32 cellular contexts compared by ENCODE assay signal in genomic region chr18:73791081-73791480, GRCh38.
DNase-seq lines count a peak whose midpoint lies in the region; ATAC-seq and TF ChIP-seq lines count a peak whose summit lies in the region.
"Had no signal": no experiment of that assay in that cellular context is flagged by ENCODE, and none has a peak within 500 bp of the region (broad histone marks: within the 10 kb centered on the region; RNA-seq: fewer than 3 reads in every experiment).

No MANE protein-coding gene starts in this region.

- CTCF ChIA-PET in mammary epithelial cell (lab: Charles Lee; ENCODE audit: low non-redundant PET), result no interaction called here
- CTCF ChIA-PET in MCF 10A (lab: Yijun Ruan, JAX), result no interaction called here

- no peaks in the 10 kb centered on the region for H3K9me3 Mint-ChIP-seq in MCF 10A (ENCODE audit: unreplicated experiment)
- H3K9me3 Mint-ChIP-seq: activated naive CD4-positive, alpha-beta T cell treated with anti-CD3 and anti-CD28 coated beads for 36 hours; activated T-cell treated with anti-CD3 and anti-CD28 coated beads, Interleukin-2, amount 50 U/mL, for 72 hours; stimulated activated naive CD8-positive, alpha-beta T cell treated with anti-CD3 and anti-CD28 coated beads, Interleukin-15, amount 100 ng/mL, for 72 hours had no signal

- no peak overlapping the region for H3K4me3 ChIP-seq in mammary epithelial cell (replicated peaks in 1 of 3; ENCODE audit: insufficient read depth in 1 of 3, low read depth in 2 of 3, low read length in 3 of 3)
- H3K4me3 ChIP-seq in astrocyte of the cerebellum (ENCODE audit: low read depth, low read length), result no peak overlapping the region
- H3K4me3 ChIP-seq in fibroblast of the aortic adventitia (ENCODE audit: low read depth, low read length), result no peak overlapping the region
- H3K4me3 ChIP-seq: coronary artery, esophagus muscularis mucosa, heart right ventricle, lower lobe of right lung, skin epidermis, tibial artery had no signal

- BruUV-seq in mammary epithelial cell (replicated peaks; lab: Mats Ljungman, UMichigan) (TSS peak; percentile 42), MCF 10A (replicated peaks; lab: Mats Ljungman, UMichigan) (no TSS peak)

- H3K9ac ChIP-seq in mammary epithelial cell (ENCODE audit: insufficient read depth, low read length), result peak overlapping the region; percentile 1

- DNase-seq in mammary epithelial cell (no peak), MCF 10A (ENCODE audit: unreplicated experiment) (no peak), astrocyte of the cerebellum (ENCODE audit: low read depth) (peak; percentile 75), fibroblast of the aortic adventitia (ENCODE audit: low read depth) (peak; percentile 73), stromal cell of bone marrow (ENCODE audit: low read depth) (peak; percentile 3), Kasumi-1 (lab: John Stamatoyannopoulos, UW) (no peak)
- DNase-seq in activated CD8-positive, alpha-beta memory T cell treated with anti-CD3 and anti-CD28 coated beads, Interleukin-2, amount 50 U/mL, for 48 hours, result no peak
- DNase-seq: activated CD8-positive, alpha-beta memory T cell treated with anti-CD3 and anti-CD28 coated beads, Interleukin-2, amount 10 ng/mL, durations not matched to agents 7 days and 5 days; activated naive CD4-positive, alpha-beta T cell treated with anti-CD3 and anti-CD28 coated beads for 36 hours; activated T-cell treated with anti-CD3 and anti-CD28 coated beads, Interleukin-2, amount 50 U/mL, for 72 hours; C1 segment of cervical spinal cord; COR-L47; effector memory CD8-positive, alpha-beta T cell; GDM1; heart right ventricle; lower lobe of right lung; NCI-H1092 treated with DMSO at 0.1 percent for 48 hours; NCI-H187; NCI-H2171 treated with DMSO at 0.1 percent for 48 hours; NCI-H524; PC-3; Right ventricle myocardium superior; stimulated activated CD8-positive, alpha-beta memory T cell treated with anti-CD3 and anti-CD28 coated beads, Interleukin-4, amount 100 ng/mL, for 48 hours; stimulated activated naive CD8-positive, alpha-beta T cell treated with anti-CD3 and anti-CD28 coated beads, Interleukin-15, amount 100 ng/mL, for 72 hours; tibial artery had no signal

- in situ Hi-C loops in mammary epithelial cell (cut with MboI; ENCODE audit: low sequenced_read_pairs in 2 of 2) (no loop called here), astrocyte of the cerebellum (cut with HindIII; ENCODE audit: low sequenced_read_pairs) (no loop called here)

- H4K20me1 ChIP-seq in mammary epithelial cell (ENCODE audit: insufficient read depth, low read length), result no peaks in the 10 kb centered on the region

- intact Hi-C loops in mammary epithelial cell (cut with micrococcal nuclease) (no loop called here), MCF 10A (cut with micrococcal nuclease) (no loop called here)

- no peak for ATAC-seq in HG02840 (IDR thresholded peaks at IDR 0.05; ENCODE audit: low FRiP score, unreplicated experiment)
- ATAC-seq: activated CD8-positive, alpha-beta memory T cell treated with anti-CD3 and anti-CD28 coated beads, Interleukin-2, amount 10 ng/mL, durations not matched to agents 7 days and 5 days; activated T-cell treated with anti-CD3 and anti-CD28 coated beads, Interleukin-2, amount 50 U/mL, for 72 hours; effector memory CD8-positive, alpha-beta T cell; heart right ventricle; lower lobe of right lung; natural killer cell treated with Interleukin-12 subunit alpha and Interleukin-12 subunit beta and Interleukin-15 and Interleukin-18, amount 100 ng/mL, for 72 hours; PC-3; stimulated activated naive CD8-positive, alpha-beta T cell treated with anti-CD3 and anti-CD28 coated beads, Interleukin-15, amount 100 ng/mL, for 72 hours; WTC11 had no signal

- peak overlapping the region; percentile 79 for H3K27ac ChIP-seq in mammary epithelial cell (ENCODE audit: insufficient read depth, low read depth, low read length)
- H3K27ac ChIP-seq: 22Rv1, coronary artery, esophagus muscularis mucosa, heart right ventricle, lower lobe of right lung, tibial artery had no signal

- H3K4me3 Mint-ChIP-seq in MCF 10A (ENCODE audit: unreplicated experiment), result no peak overlapping the region
- H3K4me3 Mint-ChIP-seq: activated CD8-positive, alpha-beta memory T cell treated with anti-CD3 and anti-CD28 coated beads, Interleukin-2, amount 10 ng/mL, durations not matched to agents 7 days and 5 days; activated naive CD4-positive, alpha-beta T cell treated with anti-CD3 and anti-CD28 coated beads for 36 hours; activated T-cell treated with anti-CD3 and anti-CD28 coated beads, Interleukin-2, amount 50 U/mL, for 72 hours; effector memory CD8-positive, alpha-beta T cell; natural killer cell treated with Interleukin-12 subunit alpha and Interleukin-12 subunit beta and Interleukin-15 and Interleukin-18, amount 100 ng/mL, for 72 hours; stimulated activated naive CD8-positive, alpha-beta T cell treated with anti-CD3 and anti-CD28 coated beads, Interleukin-15, amount 100 ng/mL, for 72 hours; WTC11 had no signal

- no peaks in the 10 kb centered on the region for H3K27me3 Mint-ChIP-seq in MCF 10A (ENCODE audit: insufficient read depth, unreplicated experiment)
- H3K27me3 Mint-ChIP-seq: activated CD8-positive, alpha-beta memory T cell treated with anti-CD3 and anti-CD28 coated beads, Interleukin-2, amount 10 ng/mL, durations not matched to agents 7 days and 5 days; effector memory CD8-positive, alpha-beta T cell; natural killer cell treated with Interleukin-12 subunit alpha and Interleukin-12 subunit beta and Interleukin-15 and Interleukin-18, amount 100 ng/mL, for 72 hours; stimulated activated naive CD8-positive, alpha-beta T cell treated with anti-CD3 and anti-CD28 coated beads, Interleukin-15, amount 100 ng/mL, for 72 hours had no signal

- peaks cover 36% of the 10 kb centered on the region for H3K4me1 ChIP-seq in mammary epithelial cell (ENCODE audit: insufficient read depth, low read length)
- H3K4me1 ChIP-seq: esophagus muscularis mucosa, heart right ventricle, lower lobe of right lung, tibial artery had no signal

- H3K79me2 ChIP-seq in mammary epithelial cell (ENCODE audit: insufficient read depth, low read length), result no peaks in the 10 kb centered on the region

- POLR2A ChIA-PET in MCF 10A (lab: Yijun Ruan, JAX), result interaction anchor here (1.0 kb wide), 1 partner anchor 13 kb away, joined by 3 read pairs; no protein-coding TSS in a partner anchor

- 37% methylated on average over 4 of the region's 4 CpGs for WGBS in mammary epithelial cell (ENCODE audit: low coverage, missing lambda C conversion rate)

- no peaks in the 10 kb centered on the region for H3K36me3 Mint-ChIP-seq in MCF 10A (ENCODE audit: insufficient read depth, unreplicated experiment)
- H3K36me3 Mint-ChIP-seq: activated CD8-positive, alpha-beta memory T cell treated with anti-CD3 and anti-CD28 coated beads, Interleukin-2, amount 10 ng/mL, durations not matched to agents 7 days and 5 days; natural killer cell treated with Interleukin-12 subunit alpha and Interleukin-12 subunit beta and Interleukin-15 and Interleukin-18, amount 100 ng/mL, for 72 hours; WTC11 had no signal

- peaks cover 5% of the 10 kb centered on the region for H3K4me1 Mint-ChIP-seq in MCF 10A (ENCODE audit: insufficient read depth, unreplicated experiment)
- H3K4me1 Mint-ChIP-seq: activated CD8-positive, alpha-beta memory T cell treated with anti-CD3 and anti-CD28 coated beads, Interleukin-2, amount 10 ng/mL, durations not matched to agents 7 days and 5 days; stimulated activated naive CD8-positive, alpha-beta T cell treated with anti-CD3 and anti-CD28 coated beads, Interleukin-15, amount 100 ng/mL, for 72 hours had no signal

- H3K27ac Mint-ChIP-seq in MCF 10A (ENCODE audit: low read depth, unreplicated experiment), result no peak overlapping the region
- H3K27ac Mint-ChIP-seq: activated CD8-positive, alpha-beta memory T cell treated with anti-CD3 and anti-CD28 coated beads, Interleukin-2, amount 10 ng/mL, durations not matched to agents 7 days and 5 days; activated naive CD4-positive, alpha-beta T cell treated with anti-CD3 and anti-CD28 coated beads for 36 hours; activated T-cell treated with anti-CD3 and anti-CD28 coated beads, Interleukin-2, amount 50 U/mL, for 72 hours; effector memory CD8-positive, alpha-beta T cell; natural killer cell treated with Interleukin-12 subunit alpha and Interleukin-12 subunit beta and Interleukin-15 and Interleukin-18, amount 100 ng/mL, for 72 hours; stimulated activated naive CD8-positive, alpha-beta T cell treated with anti-CD3 and anti-CD28 coated beads, Interleukin-15, amount 100 ng/mL, for 72 hours; WTC11 had no signal

- H3K27me3 ChIP-seq in mammary epithelial cell (ENCODE audit: insufficient read depth, low read length), result no peaks in the 10 kb centered on the region
- H3K27me3 ChIP-seq: esophagus muscularis mucosa, heart right ventricle, tibial artery had no signal

- H2AFZ ChIP-seq in mammary epithelial cell (ENCODE audit: low read depth, low read length), result peak overlapping the region; percentile 72

- H3K4me2 ChIP-seq in mammary epithelial cell (ENCODE audit: insufficient read depth, low read depth, low read length), result peak overlapping the region; percentile 38

- no peaks in the 10 kb centered on the region for H3K9me3 ChIP-seq in mammary epithelial cell (replicated peaks; ENCODE audit: insufficient read depth, low read length)
- H3K9me3 ChIP-seq: esophagus muscularis mucosa, lower lobe of right lung, tibial artery had no signal

- no peak for TF ChIP-seq CTCF in mammary epithelial cell (conservative IDR thresholded peaks at IDR 0.05 in 1 of 2, IDR thresholded peaks at IDR 0.05 in 1 of 2; ENCODE audit: extremely low read depth in 1 of 2, insufficient read depth in 1 of 2, low read depth in 1 of 2, low read length in 2 of 2)
- no peak for TF ChIP-seq CTCF in MCF 10A (IDR thresholded peaks at IDR 0.05; ENCODE audit: unreplicated experiment)
- no peak for TF ChIP-seq CTCF in astrocyte of the cerebellum (IDR thresholded peaks at IDR 0.05; ENCODE audit: low read depth, low read length, missing control alignments)
- TF ChIP-seq CTCF in fibroblast of the aortic adventitia (IDR thresholded peaks at IDR 0.05; ENCODE audit: insufficient read depth, low read length), result no peak

- H3K36me3 ChIP-seq in mammary epithelial cell (ENCODE audit: insufficient read depth, low read length), result no peaks in the 10 kb centered on the region
- H3K36me3 ChIP-seq: esophagus muscularis mucosa, heart right ventricle, lower lobe of right lung, tibial artery had no signal

- dilution Hi-C loops in mammary epithelial cell (cut with HindIII; ENCODE audit: low sequenced_read_pairs), result no loop called here

Comparison
In these comparisons a context has a peak if more than half of its experiments do, and no peak if none do; other contexts are left out.
1. DNase-seq: peak in astrocyte of the cerebellum (single experiment), fibroblast of the aortic adventitia (single experiment) and stromal cell of bone marrow (single experiment); none in mammary epithelial cell (single experiment), MCF 10A (single experiment), Kasumi-1 (0 of 2) and activated CD8-positive, alpha-beta memory T cell treated with anti-CD3 and anti-CD28 coated beads, Interleukin-2, amount 50 U/mL, for 48 hours (single experiment).